9 cellular contexts compared by ENCODE assay signal in the genomic region with DNA sequence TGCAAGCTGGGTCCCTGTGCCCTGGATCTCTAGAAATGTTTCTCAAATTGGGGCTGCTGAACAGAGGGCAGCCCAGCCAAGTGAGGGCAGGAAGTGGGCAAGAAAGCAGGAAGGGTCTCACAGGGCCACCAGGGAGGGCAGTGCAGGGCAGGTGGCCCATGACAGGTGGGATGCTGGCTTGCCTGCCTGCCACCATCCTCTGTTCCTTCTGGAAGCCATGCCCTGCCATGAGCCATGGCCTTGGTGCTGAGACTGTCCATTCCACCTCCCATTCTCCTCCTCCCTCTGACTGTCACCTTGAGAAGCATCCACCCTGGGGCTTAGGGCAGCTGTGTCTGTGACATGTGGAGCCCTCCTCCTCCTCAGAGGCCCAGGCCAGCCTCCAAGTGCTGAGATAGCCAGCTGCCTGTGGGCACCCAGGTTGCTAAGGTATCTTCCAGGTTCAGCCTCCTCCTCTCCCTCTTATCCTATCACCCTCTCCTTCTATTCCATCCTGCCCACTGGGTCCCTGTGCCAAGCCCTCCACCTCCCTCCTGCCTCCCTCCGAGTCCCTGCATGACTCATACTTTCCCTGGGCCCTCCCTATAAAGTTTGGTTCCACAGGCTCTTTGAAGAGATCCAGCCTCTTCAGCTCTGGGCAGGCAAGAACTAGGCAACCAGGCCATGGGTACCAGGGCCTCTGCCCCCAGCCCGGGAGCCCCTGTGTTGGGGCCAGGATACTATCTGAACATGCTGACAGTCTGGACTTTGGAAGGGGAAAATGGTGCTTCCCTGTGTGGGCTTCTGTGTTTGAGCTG. TPM values are rescaled to one million over a fixed set of nuclear protein-coding genes. Genes with fewer than 3 reads are reported as not detected.
DNase-seq lines count a peak whose midpoint lies in the region; ATAC-seq and TF ChIP-seq lines count a peak whose summit lies in the region.
"Had no signal": no experiment of that assay in that cellular context is flagged by ENCODE, and none has a peak within 500 bp of the region (broad histone marks: within the 10 kb centered on the region; RNA-seq: fewer than 3 reads in every experiment).

No MANE protein-coding gene starts in this region.

- WGBS in esophagus, 2 donors: 5 to 28% methylated on average over 2 of the region's 2 CpGs

- no peak for ATAC-seq in HG02870 (IDR thresholded peaks at IDR 0.05; ENCODE audit: unreplicated experiment)
- no peak for ATAC-seq in HG03196 (IDR thresholded peaks at IDR 0.05; ENCODE audit: unreplicated experiment)

- H3K36me3 Mint-ChIP-seq in activated CD4-positive, alpha-beta T cell treated with anti-CD3 and anti-CD28 coated beads, Interleukin-2, amount 10 ng/mL, durations not matched to agents 7 days and 5 days (ENCODE audit: low read depth): peaks cover 45% of the 10 kb centered on the region
- H3K36me3 Mint-ChIP-seq in osteocyte (ENCODE audit: unreplicated experiment): no peaks in the 10 kb centered on the region
- no peaks in the 10 kb centered on the region for H3K36me3 Mint-ChIP-seq in progenitor cell of endocrine pancreas (ENCODE audit: insufficient read depth)

- H3K9me3 ChIP-seq in esophagus (ENCODE audit: control insufficient read depth in 2 of 2, insufficient read depth in 1 of 2, low read depth in 1 of 2, low read length in 1 of 2): no peaks in the 10 kb centered on the region

- no peaks in the 10 kb centered on the region for H3K9me3 Mint-ChIP-seq in activated CD4-positive, alpha-beta T cell treated with anti-CD3 and anti-CD28 coated beads, Interleukin-2, amount 10 ng/mL, durations not matched to agents 7 days and 5 days
- H3K9me3 Mint-ChIP-seq in osteocyte (ENCODE audit: unreplicated experiment) (no peaks in the 10 kb centered on the region), progenitor cell of endocrine pancreas (ENCODE audit: low read depth) (no peaks in the 10 kb centered on the region)

- POLR2A ChIA-PET in activated CD4-positive, alpha-beta T cell treated with anti-CD3 and anti-CD28 coated beads, Interleukin-2, amount 10 ng/mL, durations not matched to agents 7 days and 5 days (lab: Charles Lee): interaction anchor here (1.0 to 1.5 kb wide), 3 partner anchors 9 to 45 kb away, joined by 3 to 6 read pairs (median 6); no protein-coding TSS in a partner anchor

- no peaks in the 10 kb centered on the region for H3K27me3 ChIP-seq in esophagus (ENCODE audit: control insufficient read depth in 1 of 2, insufficient read depth in 2 of 2, low read length in 2 of 2)

- peaks cover 21 to 41% of the 10 kb centered on the region in 2 donors for H3K4me1 ChIP-seq in esophagus (ENCODE audit: control insufficient read depth in 2 of 2, insufficient read depth in 2 of 2, low read length in 1 of 2)

- H3K27me3 Mint-ChIP-seq in activated CD4-positive, alpha-beta T cell treated with anti-CD3 and anti-CD28 coated beads, Interleukin-2, amount 10 ng/mL, durations not matched to agents 7 days and 5 days: no peaks in the 10 kb centered on the region
- H3K27me3 Mint-ChIP-seq in osteocyte (ENCODE audit: unreplicated experiment) (no peaks in the 10 kb centered on the region), progenitor cell of endocrine pancreas (peaks cover 30% of the 10 kb centered on the region)

- H3K4me3 Mint-ChIP-seq in activated CD4-positive, alpha-beta T cell treated with anti-CD3 and anti-CD28 coated beads, Interleukin-2, amount 10 ng/mL, durations not matched to agents 7 days and 5 days: peak overlapping the region; percentile 95
- H3K4me3 Mint-ChIP-seq in osteocyte (ENCODE audit: unreplicated experiment) (no peak overlapping the region), progenitor cell of endocrine pancreas (ENCODE audit: low read depth) (no peak overlapping the region)

- peak overlapping the region; percentile 86 for H3K27ac Mint-ChIP-seq in activated CD4-positive, alpha-beta T cell treated with anti-CD3 and anti-CD28 coated beads, Interleukin-2, amount 10 ng/mL, durations not matched to agents 7 days and 5 days
- H3K27ac Mint-ChIP-seq in osteocyte (ENCODE audit: unreplicated experiment) (peak overlapping the region; percentile 68), progenitor cell of endocrine pancreas (no peak overlapping the region)

- no peak for TF ChIP-seq CTCF in osteocyte (IDR thresholded peaks at IDR 0.05)
- TF ChIP-seq CTCF in progenitor cell of endocrine pancreas (IDR thresholded peaks at IDR 0.05; ENCODE audit: unreplicated experiment): no peak

- peak overlapping the region; percentile 97 for H3K27ac ChIP-seq in esophagus (ENCODE audit: low read depth in 2 of 2, low read length in 1 of 2)

- peak overlapping the region; percentile 79 to 88 for H3K4me3 ChIP-seq in esophagus (ENCODE audit: low read depth in 1 of 2, low read length in 2 of 2)

- peak; percentile 35 for DNase-seq in HT1080 (ENCODE audit: low read depth)
- DNase-seq in activated CD4-positive, alpha-beta T cell treated with anti-CD3 and anti-CD28 coated beads, Interleukin-2, amount 10 ng/mL, durations not matched to agents 7 days and 5 days: peak; percentile 37
- no peak for DNase-seq in osteocyte (ENCODE audit: extremely low spot score, unreplicated experiment)
- no peak for DNase-seq in progenitor cell of endocrine pancreas (ENCODE audit: low spot score, unreplicated experiment)
- DNase-seq in NCI-H2081 treated with DMSO at 0.1 percent for 48 hours (lab: John Stamatoyannopoulos, UW): no peak

- CTCF ChIA-PET in activated CD4-positive, alpha-beta T cell treated with anti-CD3 and anti-CD28 coated beads, Interleukin-2, amount 10 ng/mL, durations not matched to agents 7 days and 5 days (lab: Charles Lee): interaction anchor here (0.6 to 4.4 kb wide), 20 partner anchors 9 to 446 kb away, joined by 3 to 39 read pairs (median 8); no protein-coding TSS in a partner anchor

- peaks cover 0 to 3% of the 10 kb centered on the region in 2 donors for H3K36me3 ChIP-seq in esophagus (ENCODE audit: control insufficient read depth in 2 of 2, insufficient read depth in 2 of 2, low read length in 1 of 2)

- peaks cover 85% of the 10 kb centered on the region for H3K4me1 Mint-ChIP-seq in activated CD4-positive, alpha-beta T cell treated with anti-CD3 and anti-CD28 coated beads, Interleukin-2, amount 10 ng/mL, durations not matched to agents 7 days and 5 days
- peaks cover 36% of the 10 kb centered on the region for H3K4me1 Mint-ChIP-seq in osteocyte (ENCODE audit: unreplicated experiment)
- peaks cover 14% of the 10 kb centered on the region for H3K4me1 Mint-ChIP-seq in progenitor cell of endocrine pancreas (ENCODE audit: low read depth)

RNA-seq across cellular contexts. Expression of gene VSIR, which starts 1.3 kb away (rescaled TPM):
- total RNA-seq in HT1080 (2014; rRNA removed; shearing (Covaris generic)): 0.02 and 0.17 TPM in 2 replicates
- polyA plus RNA-seq in HT1080 (2015; cell fraction: cytosol; rRNA removed): 3.9 and 5.0 TPM in 2 replicates
- 3.0 and 3.2 TPM in 2 replicates for polyA plus RNA-seq in HT1080 (2015; cell fraction: nucleus; rRNA removed)
- 100 to 1,000 TPM; 120 to 148 TPM for total RNA-seq in activated CD4-positive, alpha-beta T cell treated with anti-CD3 and anti-CD28 coated beads, Interleukin-2, amount 10 ng/mL, durations not matched to agents 7 days and 5 days
- 10 to 100 TPM; 26.6 to 41.9 TPM for polyA plus RNA-seq in esophagus
- total RNA-seq in osteocyte (0.16 and 0.75 TPM in 2 replicates), progenitor cell of endocrine pancreas (2.6 and 3.6 TPM in 2 replicates)

RNA-seq across cellular contexts. Expression of gene C10orf105, which starts 52.4 kb away (rescaled TPM):
- total RNA-seq in HT1080 (2014; rRNA removed; shearing (Covaris generic)): not detected in 2 replicates
- not detected in 2 replicates for polyA plus RNA-seq in HT1080 (2015; cell fraction: cytosol; rRNA removed)
- polyA plus RNA-seq in HT1080 (2015; cell fraction: nucleus; rRNA removed): not detected in 2 replicates
- total RNA-seq in activated CD4-positive, alpha-beta T cell treated with anti-CD3 and anti-CD28 coated beads, Interleukin-2, amount 10 ng/mL, durations not matched to agents 7 days and 5 days: under 1 TPM; 0.52 to 0.71 TPM
- polyA plus RNA-seq in esophagus: under 1 TPM; 0.02 to 0.04 TPM
- total RNA-seq in osteocyte (not detected in 2 replicates), progenitor cell of endocrine pancreas (0.07 TPM in 1 of 2 replicates, not detected in the other)
- total RNA-seq: SK-MEL-5 had no signal

Comparison
In these comparisons a context has a peak if more than half of its experiments do, and no peak if none do; other contexts are left out.
1. DNase-seq: peak in HT1080 (single experiment) and activated CD4-positive, alpha-beta T cell treated with anti-CD3 and anti-CD28 coated beads, Interleukin-2, amount 10 ng/mL, durations not matched to agents 7 days and 5 days (single experiment); none in osteocyte (single experiment), progenitor cell of endocrine pancreas (single experiment) and NCI-H2081 treated with DMSO at 0.1 percent for 48 hours (single experiment).
2. RNA of gene VSIR, which starts 1.3 kb away (total RNA-seq): 120 to 148 TPM in activated CD4-positive, alpha-beta T cell treated with anti-CD3 and anti-CD28 coated beads, Interleukin-2, amount 10 ng/mL, durations not matched to agents 7 days and 5 days; 2.6 to 3.6 TPM in progenitor cell of endocrine pancreas, 0.16 to 0.75 TPM in osteocyte and 0.02 to 0.17 TPM in HT1080; every median in the first group is over 10 times any median in the second.